Comparison of ENCODE assay signal across 1 cellular context in the genomic region with DNA sequence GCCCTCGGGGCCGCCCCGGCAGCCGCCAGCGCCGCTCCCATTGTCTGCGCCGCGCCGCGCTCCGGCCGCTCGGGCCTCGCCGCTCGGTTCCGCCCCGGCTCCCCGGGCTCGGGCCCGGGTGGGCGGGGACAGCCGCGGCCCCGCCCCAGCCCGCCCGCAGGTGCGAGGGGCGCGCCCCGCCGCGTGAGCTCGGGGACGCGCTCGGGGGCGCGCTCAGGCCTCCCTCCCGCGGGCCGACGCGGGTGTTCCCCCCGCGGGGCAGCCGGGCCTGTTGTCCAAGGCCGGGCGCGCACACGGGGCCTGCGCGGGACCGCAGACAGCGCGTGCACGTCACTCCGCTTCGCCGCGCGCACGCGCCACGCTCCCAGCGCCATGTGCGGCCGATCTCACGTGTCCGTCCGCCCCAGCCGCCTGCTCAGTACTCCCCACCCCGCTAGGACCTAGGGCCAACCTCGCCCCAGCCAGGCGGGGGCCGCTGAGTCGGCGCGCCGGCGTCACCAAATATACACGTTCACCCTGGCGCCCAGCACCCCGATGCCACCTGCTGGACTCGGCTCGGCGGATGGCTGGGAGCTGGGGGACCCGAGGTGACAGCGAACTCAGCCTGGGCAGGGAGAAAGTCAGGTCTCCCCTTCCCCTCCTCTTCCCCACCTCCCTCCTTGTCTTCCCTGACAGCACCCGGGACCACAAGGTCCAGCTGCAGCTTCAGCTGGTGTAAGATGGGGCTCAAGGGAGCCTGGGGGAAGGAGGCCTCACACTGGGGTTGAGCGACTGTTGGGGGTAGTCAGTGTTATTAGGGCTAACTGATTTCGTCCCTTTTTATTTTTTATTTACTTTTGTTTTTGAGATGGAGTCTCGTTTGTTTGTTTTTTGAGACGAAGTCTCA.
TF ChIP-seq lines count a peak whose summit lies in the region.

No MANE protein-coding gene starts in this region.

TF ChIP-seq in GM12878, 131 proteins besides CTCF, POLR2A, EP300 and RAD21 (continues in another document):
- TF ChIP-seq YY1 (IDR thresholded peaks at IDR 0.05; ENCODE audit: low read depth, low read length) (peak; percentile 73), CREB1 (IDR thresholded peaks at IDR 0.05; ENCODE audit: low read depth) (no peak), KDM1A (IDR thresholded peaks at IDR 0.05; ENCODE audit: borderline replicate concordance) (no peak), SPI1 (IDR thresholded peaks at IDR 0.05; ENCODE audit: borderline replicate concordance, insufficient read depth, low read depth, low read length) (no peak), ZSCAN29 (IDR thresholded peaks at IDR 0.05) (no peak), CHD4 (IDR thresholded peaks at IDR 0.05) (no peak), CBFB (IDR thresholded peaks at IDR 0.05; ENCODE audit: low read depth) (no peak), ZNF217 (IDR thresholded peaks at IDR 0.05) (no peak), MXI1 (IDR thresholded peaks at IDR 0.05; ENCODE audit: low read depth, low read length) (peak; percentile 92), EGR1 (IDR thresholded peaks at IDR 0.05; ENCODE audit: borderline replicate concordance in 1 of 2, low read depth in 2 of 2, low read length in 2 of 2) (peak in 1 of 2 experiments; percentile 28; a peak in 2 of 3 replicates), CREM (IDR thresholded peaks at IDR 0.05; ENCODE audit: low read depth) (peak; percentile 55), USF2 (IDR thresholded peaks at IDR 0.05; ENCODE audit: borderline replicate concordance, low read depth, low read length) (peak; percentile 45), ZBTB4 (CRISPR knock-in tag; IDR thresholded peaks at IDR 0.05) (no peak), GATAD2B (conservative IDR thresholded peaks at IDR 0.05; ENCODE audit: low read depth) (peak; percentile 71; the same call in 1 of the 2 replicates), NR2F1 (conservative IDR thresholded peaks at IDR 0.05) (peak; percentile 81), TCF3 (IDR thresholded peaks at IDR 0.05; ENCODE audit: borderline replicate concordance, insufficient read depth, low read depth, low read length) (0 out of 2 replicates have a peak, but pooled peaks have one; percentile 47), HCFC1 (IDR thresholded peaks at IDR 0.05; ENCODE audit: low read length) (no peak; the same call in 1 of the 2 replicates), MYB (IDR thresholded peaks at IDR 0.05; ENCODE audit: borderline replicate concordance, low read depth, low read length) (no peak), RB1 (IDR thresholded peaks at IDR 0.05; ENCODE audit: borderline replicate concordance) (peak; percentile 53; the same call in 1 of the 2 replicates), HDGF (IDR thresholded peaks at IDR 0.05) (peak; percentile 83; the same call in 1 of the 2 replicates), STAT1 (conservative IDR thresholded peaks at IDR 0.05) (0 out of 2 replicates have a peak, but pooled peaks have one; percentile 76), ATF2 (IDR thresholded peaks at IDR 0.05; ENCODE audit: low read length) (no peak), NRF1 (conservative IDR thresholded peaks at IDR 0.05; ENCODE audit: low read depth, low read length) (peak; percentile 67), JUND (IDR thresholded peaks at IDR 0.05; ENCODE audit: low read depth, low read length) (0 out of 2 replicates have a peak, but pooled peaks have one; percentile 9), RAD51 (IDR thresholded peaks at IDR 0.05) (peak; percentile 51; the same call in 1 of the 2 replicates), SREBF2 (IDR thresholded peaks at IDR 0.05; ENCODE audit: low read length) (no peak), POLR2AphosphoS2 (IDR thresholded peaks at IDR 0.05; ENCODE audit: low read depth, low read length) (no peak; the same call in 1 of the 2 replicates), ZNF687 (IDR thresholded peaks at IDR 0.05) (peak; percentile 93), ESRRA (IDR thresholded peaks at IDR 0.05; ENCODE audit: low read length) (no peak), DPF2 (IDR thresholded peaks at IDR 0.05) (peak; percentile 70)
- TF ChIP-seq, protein P1, sequence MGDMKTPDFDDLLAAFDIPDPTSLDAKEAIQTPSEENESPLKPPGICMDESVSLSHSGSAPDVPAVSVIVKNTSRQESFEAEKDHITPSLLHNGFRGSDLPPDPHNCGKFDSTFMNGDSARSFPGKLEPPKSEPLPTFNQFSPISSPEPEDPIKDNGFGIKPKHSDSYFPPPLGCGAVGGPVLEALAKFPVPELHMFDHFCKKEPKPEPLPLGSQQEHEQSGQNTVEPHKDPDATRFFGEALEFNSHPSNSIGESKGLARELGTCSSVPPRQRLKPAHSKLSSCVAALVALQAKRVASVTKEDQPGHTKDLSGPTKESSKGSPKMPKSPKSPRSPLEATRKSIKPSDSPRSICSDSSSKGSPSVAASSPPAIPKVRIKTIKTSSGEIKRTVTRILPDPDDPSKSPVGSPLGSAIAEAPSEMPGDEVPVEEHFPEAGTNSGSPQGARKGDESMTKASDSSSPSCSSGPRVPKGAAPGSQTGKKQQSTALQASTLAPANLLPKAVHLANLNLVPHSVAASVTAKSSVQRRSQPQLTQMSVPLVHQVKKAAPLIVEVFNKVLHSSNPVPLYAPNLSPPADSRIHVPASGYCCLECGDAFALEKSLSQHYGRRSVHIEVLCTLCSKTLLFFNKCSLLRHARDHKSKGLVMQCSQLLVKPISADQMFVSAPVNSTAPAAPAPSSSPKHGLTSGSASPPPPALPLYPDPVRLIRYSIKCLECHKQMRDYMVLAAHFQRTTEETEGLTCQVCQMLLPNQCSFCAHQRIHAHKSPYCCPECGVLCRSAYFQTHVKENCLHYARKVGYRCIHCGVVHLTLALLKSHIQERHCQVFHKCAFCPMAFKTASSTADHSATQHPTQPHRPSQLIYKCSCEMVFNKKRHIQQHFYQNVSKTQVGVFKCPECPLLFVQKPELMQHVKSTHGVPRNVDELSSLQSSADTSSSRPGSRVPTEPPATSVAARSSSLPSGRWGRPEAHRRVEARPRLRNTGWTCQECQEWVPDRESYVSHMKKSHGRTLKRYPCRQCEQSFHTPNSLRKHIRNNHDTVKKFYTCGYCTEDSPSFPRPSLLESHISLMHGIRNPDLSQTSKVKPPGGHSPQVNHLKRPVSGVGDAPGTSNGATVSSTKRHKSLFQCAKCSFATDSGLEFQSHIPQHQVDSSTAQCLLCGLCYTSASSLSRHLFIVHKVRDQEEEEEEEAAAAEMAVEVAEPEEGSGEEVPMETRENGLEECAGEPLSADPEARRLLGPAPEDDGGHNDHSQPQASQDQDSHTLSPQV (IDR thresholded peaks at IDR 0.05), result 0 out of 2 replicates have a peak, but pooled peaks have one; percentile 12
- TF ChIP-seq, protein P2, sequence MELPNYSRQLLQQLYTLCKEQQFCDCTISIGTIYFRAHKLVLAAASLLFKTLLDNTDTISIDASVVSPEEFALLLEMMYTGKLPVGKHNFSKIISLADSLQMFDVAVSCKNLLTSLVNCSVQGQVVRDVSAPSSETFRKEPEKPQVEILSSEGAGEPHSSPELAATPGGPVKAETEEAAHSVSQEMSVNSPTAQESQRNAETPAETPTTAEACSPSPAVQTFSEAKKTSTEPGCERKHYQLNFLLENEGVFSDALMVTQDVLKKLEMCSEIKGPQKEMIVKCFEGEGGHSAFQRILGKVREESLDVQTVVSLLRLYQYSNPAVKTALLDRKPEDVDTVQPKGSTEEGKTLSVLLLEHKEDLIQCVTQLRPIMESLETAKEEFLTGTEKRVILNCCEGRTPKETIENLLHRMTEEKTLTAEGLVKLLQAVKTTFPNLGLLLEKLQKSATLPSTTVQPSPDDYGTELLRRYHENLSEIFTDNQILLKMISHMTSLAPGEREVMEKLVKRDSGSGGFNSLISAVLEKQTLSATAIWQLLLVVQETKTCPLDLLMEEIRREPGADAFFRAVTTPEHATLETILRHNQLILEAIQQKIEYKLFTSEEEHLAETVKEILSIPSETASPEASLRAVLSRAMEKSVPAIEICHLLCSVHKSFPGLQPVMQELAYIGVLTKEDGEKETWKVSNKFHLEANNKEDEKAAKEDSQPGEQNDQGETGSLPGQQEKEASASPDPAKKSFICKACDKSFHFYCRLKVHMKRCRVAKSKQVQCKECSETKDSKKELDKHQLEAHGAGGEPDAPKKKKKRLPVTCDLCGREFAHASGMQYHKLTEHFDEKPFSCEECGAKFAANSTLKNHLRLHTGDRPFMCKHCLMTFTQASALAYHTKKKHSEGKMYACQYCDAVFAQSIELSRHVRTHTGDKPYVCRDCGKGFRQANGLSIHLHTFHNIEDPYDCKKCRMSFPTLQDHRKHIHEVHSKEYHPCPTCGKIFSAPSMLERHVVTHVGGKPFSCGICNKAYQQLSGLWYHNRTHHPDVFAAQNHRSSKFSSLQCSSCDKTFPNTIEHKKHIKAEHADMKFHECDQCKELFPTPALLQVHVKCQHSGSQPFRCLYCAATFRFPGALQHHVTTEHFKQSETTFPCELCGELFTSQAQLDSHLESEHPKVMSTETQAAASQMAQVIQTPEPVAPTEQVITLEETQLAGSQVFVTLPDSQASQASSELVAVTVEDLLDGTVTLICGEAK (IDR thresholded peaks at IDR 0.05; ENCODE audit: borderline replicate concordance), result peak; percentile 35; the same call in 1 of the 2 replicates
- TF ChIP-seq, protein P3, sequence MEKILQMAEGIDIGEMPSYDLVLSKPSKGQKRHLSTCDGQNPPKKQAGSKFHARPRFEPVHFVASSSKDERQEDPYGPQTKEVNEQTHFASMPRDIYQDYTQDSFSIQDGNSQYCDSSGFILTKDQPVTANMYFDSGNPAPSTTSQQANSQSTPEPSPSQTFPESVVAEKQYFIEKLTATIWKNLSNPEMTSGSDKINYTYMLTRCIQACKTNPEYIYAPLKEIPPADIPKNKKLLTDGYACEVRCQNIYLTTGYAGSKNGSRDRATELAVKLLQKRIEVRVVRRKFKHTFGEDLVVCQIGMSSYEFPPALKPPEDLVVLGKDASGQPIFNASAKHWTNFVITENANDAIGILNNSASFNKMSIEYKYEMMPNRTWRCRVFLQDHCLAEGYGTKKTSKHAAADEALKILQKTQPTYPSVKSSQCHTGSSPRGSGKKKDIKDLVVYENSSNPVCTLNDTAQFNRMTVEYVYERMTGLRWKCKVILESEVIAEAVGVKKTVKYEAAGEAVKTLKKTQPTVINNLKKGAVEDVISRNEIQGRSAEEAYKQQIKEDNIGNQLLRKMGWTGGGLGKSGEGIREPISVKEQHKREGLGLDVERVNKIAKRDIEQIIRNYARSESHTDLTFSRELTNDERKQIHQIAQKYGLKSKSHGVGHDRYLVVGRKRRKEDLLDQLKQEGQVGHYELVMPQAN (conservative IDR thresholded peaks at IDR 0.05), result 0 out of 2 replicates have a peak, but pooled peaks have one; percentile 62
